11 cellular contexts compared by ENCODE assay signal in the genomic region with DNA sequence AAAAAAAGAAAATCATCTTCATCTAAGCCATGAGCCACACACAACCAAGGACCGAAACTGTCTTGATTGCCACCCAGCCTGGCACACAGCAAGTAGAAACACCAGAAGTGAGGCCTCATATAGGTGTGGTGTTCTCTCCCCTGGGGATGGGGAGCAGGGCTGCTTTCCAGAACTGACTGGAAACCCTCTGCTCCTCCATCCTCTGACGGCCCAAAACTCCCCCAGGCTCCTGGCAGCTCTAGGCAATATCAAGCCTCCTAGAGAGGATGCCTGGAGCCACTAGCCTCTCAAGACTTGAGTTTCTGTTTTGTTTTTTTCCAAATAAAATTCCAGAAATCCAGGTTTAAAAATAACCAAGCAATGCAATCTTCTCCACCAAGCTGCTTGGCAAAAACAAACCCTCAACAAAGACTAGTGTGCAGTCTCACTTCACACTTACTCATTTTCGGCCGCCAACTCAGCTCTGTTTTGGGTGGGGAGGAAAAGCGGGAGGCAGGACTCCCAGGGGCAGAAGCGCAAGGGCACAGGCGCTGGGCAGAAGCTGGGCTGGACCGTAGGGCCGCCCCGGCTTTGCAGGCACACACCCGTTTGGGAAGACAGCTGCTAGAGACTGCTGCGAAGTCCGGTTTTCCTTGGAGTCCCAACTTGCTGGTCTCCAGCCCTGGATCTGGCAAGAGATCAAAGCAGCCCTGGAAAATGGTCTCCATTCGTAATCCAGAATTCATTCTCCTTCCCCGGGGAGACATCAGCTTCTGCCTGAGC.
DNase-seq lines count a peak whose midpoint lies in the region; ATAC-seq and TF ChIP-seq lines count a peak whose summit lies in the region.
"Had no signal": no experiment of that assay in that cellular context is flagged by ENCODE, and none has a peak within 500 bp of the region (broad histone marks: within the 10 kb centered on the region; RNA-seq: fewer than 3 reads in every experiment).

No MANE protein-coding gene starts in this region.

- H3K27me3 ChIP-seq in skeletal muscle satellite cell (ENCODE audit: control insufficient read depth, insufficient read depth, low read length): no peaks in the 10 kb centered on the region

- H3K4me3 Mint-ChIP-seq in brain: peak overlapping the region in 2 of 5 experiments; percentile 43 to 44

- DNase-seq in EL: peak; percentile 59
- DNase-seq in iris pigment epithelial cell (ENCODE audit: low read depth): peak; percentile 7
- DNase-seq in COLO668 (lab: John Stamatoyannopoulos, UW; ENCODE audit: unreplicated experiment): no peak
- no peak for DNase-seq in NCI-H1930 (lab: John Stamatoyannopoulos, UW)
- no peak for DNase-seq in kidney glomerular epithelial cell (lab: John Stamatoyannopoulos, UW)
- DNase-seq: central memory CD4-positive, alpha-beta T cell had no signal

- peak overlapping the region; percentile 81 for H3K4me2 ChIP-seq in skeletal muscle satellite cell (ENCODE audit: low read length)

- H3K4me3 ChIP-seq in skeletal muscle satellite cell (ENCODE audit: low read length): peak overlapping the region; percentile 53

- ATAC-seq in HG03095 (IDR thresholded peaks at IDR 0.05; ENCODE audit: unreplicated experiment): no peak
- ATAC-seq: activated CD4-positive, CD25-positive, alpha-beta regulatory T cell treated with anti-CD3 and anti-CD28 coated beads, Interleukin-2, amount 50 U/mL, for 24 hours; left lobe of liver had no signal

- no peak for TF ChIP-seq CTCF in brain (conservative IDR thresholded peaks at IDR 0.05)

- no peaks in the 10 kb centered on the region for H3K36me3 Mint-ChIP-seq in brain

- peak overlapping the region in 4 of 5 experiments; percentile 63 to 77 (median 68) for H3K27ac Mint-ChIP-seq in brain

- peaks cover 12% of the 10 kb centered on the region for H3K4me1 ChIP-seq in skeletal muscle satellite cell (ENCODE audit: control insufficient read depth, insufficient read depth, low read length)

- no peaks in the 10 kb centered on the region for H3K36me3 ChIP-seq in skeletal muscle satellite cell (ENCODE audit: insufficient read depth, low read length)

- H3K9me3 ChIP-seq in skeletal muscle satellite cell (replicated peaks; ENCODE audit: low read length): no peaks in the 10 kb centered on the region

- H3K4me1 Mint-ChIP-seq in brain: peaks cover 16% of the 10 kb centered on the region

- no peaks in the 10 kb centered on the region for H3K9me3 Mint-ChIP-seq in brain

- peak overlapping the region; percentile 34 for H3K9ac ChIP-seq in skeletal muscle satellite cell (ENCODE audit: low read depth, low read length)

- H3K27me3 Mint-ChIP-seq in brain: peaks cover 3% of the 10 kb centered on the region

Comparison
In these comparisons a context has a peak if more than half of its experiments do, and no peak if none do; other contexts are left out.
1. DNase-seq: peak in EL (single experiment) and iris pigment epithelial cell (single experiment); none in COLO668 (single experiment), NCI-H1930 (0 of 2) and kidney glomerular epithelial cell (single experiment).